In genomic region chr15:64141798-64142512, GRCh38 we compare ENCODE assay signal across 18 cellular contexts. TPM values are rescaled to one million over a fixed set of nuclear protein-coding genes. Genes with fewer than 3 reads are reported as not detected.
DNase-seq lines count a peak whose midpoint lies in the region; ATAC-seq lines count a peak whose summit lies in the region.
"Had no signal": no experiment of that assay in that cellular context is flagged by ENCODE, and none has a peak within 500 bp of the region (broad histone marks: within the 10 kb centered on the region; RNA-seq: fewer than 3 reads in every experiment).

No MANE protein-coding gene starts in this region.

- peak overlapping the region; percentile 74 for H3K27ac ChIP-seq in caudate nucleus (ENCODE audit: low read depth, low read length)
- H3K27ac ChIP-seq: 22Rv1, ascending aorta, transverse colon had no signal

- H3K9me3 Mint-ChIP-seq in T-helper 1 cell treated with Interleukin-12 subunit alpha and Interleukin-12 subunit beta and Interleukin-4 antibody, amounts not matched to agents 30 μg/mL and 1 μg/mL, for 36 hours = no peaks in the 10 kb centered on the region
- H3K9me3 Mint-ChIP-seq: naive thymus-derived CD8-positive, alpha-beta T cell; T-cell had no signal

- ATAC-seq in HG03108 (IDR thresholded peaks at IDR 0.05; ENCODE audit: unreplicated experiment) (no peak), esophagus mucosa (no peak)
- ATAC-seq: naive thymus-derived CD8-positive, alpha-beta T cell; T-cell had no signal

- peak overlapping the region; percentile 41 for H3K27ac Mint-ChIP-seq in T-helper 1 cell treated with Interleukin-12 subunit alpha and Interleukin-12 subunit beta and Interleukin-4 antibody, amounts not matched to agents 30 μg/mL and 1 μg/mL, for 36 hours

- H3K36me3 Mint-ChIP-seq in T-helper 1 cell treated with Interleukin-12 subunit alpha and Interleukin-12 subunit beta and Interleukin-4 antibody, amounts not matched to agents 30 μg/mL and 1 μg/mL, for 36 hours (ENCODE audit: low read depth) = peaks cover 8% of the 10 kb centered on the region

- no peak overlapping the region for H3K4me3 Mint-ChIP-seq in T-helper 1 cell treated with Interleukin-12 subunit alpha and Interleukin-12 subunit beta and Interleukin-4 antibody, amounts not matched to agents 30 μg/mL and 1 μg/mL, for 36 hours
- H3K4me3 Mint-ChIP-seq: naive thymus-derived CD8-positive, alpha-beta T cell; T-cell had no signal

- DNase-seq in T-helper 1 cell (no peak), caudate nucleus (lab: John Stamatoyannopoulos, UW) (peak in 11 of 61 donors; percentile 15 to 40 (median 25)), pons (ENCODE audit: low spot score) (peak; percentile 87)
- DNase-seq: activated CD8-positive, alpha-beta memory T cell treated with anti-CD3 and anti-CD28 coated beads for 24 hours; islet precursor cell; naive thymus-derived CD8-positive, alpha-beta T cell; NCI-H1436 treated with DMSO at 0.1 percent for 48 hours; NCI-H2171 treated with DMSO at 0.1 percent for 48 hours; NCI-H748 treated with DMSO at 0.1 percent for 48 hours; OCI-M1; SHP77 treated with DMSO at 0.1 percent for 48 hours; T-cell; transverse colon had no signal

- no peaks in the 10 kb centered on the region for H3K27me3 Mint-ChIP-seq in T-helper 1 cell treated with Interleukin-12 subunit alpha and Interleukin-12 subunit beta and Interleukin-4 antibody, amounts not matched to agents 30 μg/mL and 1 μg/mL, for 36 hours (ENCODE audit: low read depth)
- H3K27me3 Mint-ChIP-seq: naive thymus-derived CD8-positive, alpha-beta T cell; T-cell had no signal

- no peaks in the 10 kb centered on the region for H3K4me1 Mint-ChIP-seq in T-helper 1 cell treated with Interleukin-12 subunit alpha and Interleukin-12 subunit beta and Interleukin-4 antibody, amounts not matched to agents 30 μg/mL and 1 μg/mL, for 36 hours (ENCODE audit: low read depth)
- H3K4me1 Mint-ChIP-seq: T-cell had no signal

RNA-seq across cellular contexts. Expression of gene SNX22, which starts 9.6 kb away (rescaled TPM):
- 0.28 TPM for total RNA-seq in esophagus mucosa

RNA-seq across cellular contexts. Expression of gene PPIB, which starts 20.9 kb away (rescaled TPM):
- total RNA-seq in esophagus mucosa = 260 TPM

RNA-seq across cellular contexts. Expression of gene SNX1, which starts 46.2 kb away (rescaled TPM):
- 76.6 TPM for total RNA-seq in esophagus mucosa

RNA-seq across cellular contexts. Expression of gene CIAO2A, which starts 48.3 kb away (rescaled TPM):
- 25.6 TPM for total RNA-seq in esophagus mucosa
